In the genomic region with DNA sequence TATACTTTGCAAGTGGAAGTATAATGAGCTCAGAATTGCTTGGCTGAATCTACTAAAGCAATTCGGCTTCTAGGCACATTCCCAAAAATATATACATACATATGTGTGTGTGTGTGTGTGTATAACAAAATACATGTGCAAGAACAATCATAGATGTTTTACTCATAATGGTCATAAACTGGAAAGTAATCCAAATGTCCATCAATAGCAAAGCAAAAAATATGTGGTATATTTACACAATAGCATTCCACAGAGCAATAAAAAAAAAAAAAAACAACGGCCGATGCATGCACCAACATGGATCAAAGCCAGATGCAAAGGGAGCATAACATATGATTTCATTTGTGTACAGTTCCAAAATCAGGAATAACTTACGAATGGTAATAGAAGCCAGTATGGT, we compare ENCODE assay signal across 27 cellular contexts.
"Had no signal": no experiment of that assay in that cellular context is flagged by ENCODE, and none has a peak within 500 bp of the region (broad histone marks: within the 10 kb centered on the region; RNA-seq: fewer than 3 reads in every experiment).

No MANE protein-coding gene starts in this region.

- H3K4me1 ChIP-seq: colonic mucosa, pancreas, right lobe of liver, stomach had no signal

- H2AFZ ChIP-seq: hepatocyte had no signal

- H3K79me2 ChIP-seq: hepatocyte had no signal

- H3K27ac ChIP-seq: colonic mucosa, epithelial cell of prostate, gastrocnemius medialis, heart left ventricle, hepatocyte, neutrophil, pancreas, right lobe of liver, stomach, thyroid gland had no signal

- H3K4me2 ChIP-seq: hepatocyte had no signal

- DNase-seq: colonic mucosa; effector CD8-positive, alpha-beta T cell; endodermal cell; gastrocnemius medialis; heart left ventricle; kidney; mesenchymal stem cell; mucosa of descending colon; naive B cell; pancreas; retina; right lobe of liver; small intestine; stimulated activated CD4-positive, alpha-beta T cell treated with anti-CD3 and anti-CD28 coated beads, Interleukin-15, amount 100 ng/mL, for 24 hours; stimulated activated CD4-positive, alpha-beta T cell treated with anti-CD3 and anti-CD28 coated beads, Interleukin-4, amount 100 ng/mL, for 1 hour; stimulated activated naive CD4-positive, alpha-beta T cell treated with Interleukin-2 at 50 U/mL for 16 hours; stomach; thyroid gland; trophoblast cell had no signal

- H3K4me3 ChIP-seq: colonic mucosa, gastrocnemius medialis, heart left ventricle, hepatocyte, lung, mucosa of descending colon, pancreas, right lobe of liver, stomach, thyroid gland had no signal

- H3K36me3 ChIP-seq: colonic mucosa, gastrocnemius medialis, heart left ventricle, neutrophil, pancreas, right lobe of liver, stomach, thyroid gland had no signal

- H3K27me3 ChIP-seq: colonic mucosa, gastrocnemius medialis, heart left ventricle, hepatocyte, neutrophil, pancreas, right lobe of liver, stomach, thyroid gland had no signal

- H3K9me3 ChIP-seq: colonic mucosa, gastrocnemius medialis, mucosa of descending colon, neutrophil, right lobe of liver, stomach, thyroid gland had no signal

- ATAC-seq: esophagus mucosa; gastrocnemius medialis; heart left ventricle; left lobe of liver; mucosa of descending colon; natural killer cell treated with Interleukin-12 subunit alpha and Interleukin-12 subunit beta and Interleukin-15 and Interleukin-18, amount 100 ng/mL, for 72 hours; pancreas; right lobe of liver; stimulated activated effector memory CD8-positive, alpha-beta T cell treated with anti-CD3 and anti-CD28 coated beads, Interleukin-12 subunit alpha, Interleukin-12 subunit beta, amount 100 ng/mL, for 72 hours had no signal
